In genomic region chr9:136379003-136379287, GRCh38 we compare ENCODE assay signal across 8 cellular contexts.
"Had no signal": no experiment of that assay in that cellular context is flagged by ENCODE, and none has a peak within 500 bp of the region (broad histone marks: within the 10 kb centered on the region; RNA-seq: fewer than 3 reads in every experiment).

No MANE protein-coding gene starts in this region.

- H3K4me3 ChIP-seq: GM12878 had no signal

- FAIRE-seq: G401.6, GM12878, GM12891, GM12892, GM18507, GM19239 had no signal

- DNase-seq: GDM1, GF-D8 had no signal
